Comparison of ENCODE assay signal across 11 cellular contexts in genomic region chr14:54173782-54174181, GRCh38.
A peak's percentile ranks its signal among the peaks of the same experiment; 100 is the strongest.
DNase-seq lines count a peak whose midpoint lies in the region; ATAC-seq and TF ChIP-seq lines count a peak whose summit lies in the region.
"Had no signal": no experiment of that assay in that cellular context is flagged by ENCODE, and none has a peak within 500 bp of the region (broad histone marks: within the 10 kb centered on the region; RNA-seq: fewer than 3 reads in every experiment).

No MANE protein-coding gene starts in this region.

- peaks cover 38% of the 10 kb centered on the region for H3K27me3 Mint-ChIP-seq in activated CD4-positive, alpha-beta memory T cell treated with anti-CD3 and anti-CD28 coated beads, Interleukin-2, amount 10 ng/mL, durations not matched to agents 7 days and 5 days
- peaks cover 27% of the 10 kb centered on the region for H3K27me3 Mint-ChIP-seq in activated CD4-positive, alpha-beta T cell treated with anti-CD3 and anti-CD28 coated beads for 36 hours

- H3K27ac ChIP-seq in body of pancreas (no peak overlapping the region), right atrium auricular region (peak overlapping the region; percentile 17 to 50)
- H3K27ac ChIP-seq: suprapubic skin had no signal

- no peaks in the 10 kb centered on the region for H3K4me1 Mint-ChIP-seq in activated CD4-positive, alpha-beta memory T cell treated with anti-CD3 and anti-CD28 coated beads, Interleukin-2, amount 10 ng/mL, durations not matched to agents 7 days and 5 days
- peaks cover 2% of the 10 kb centered on the region for H3K4me1 Mint-ChIP-seq in activated CD4-positive, alpha-beta T cell treated with anti-CD3 and anti-CD28 coated beads for 36 hours

- no peaks in the 10 kb centered on the region for H3K36me3 ChIP-seq in body of pancreas (replicated peaks in 1 of 2; ENCODE audit: insufficient read depth in 1 of 2, low read depth in 2 of 2)
- H3K36me3 ChIP-seq in right atrium auricular region: no peaks in the 10 kb centered on the region
- no peaks in the 10 kb centered on the region for H3K36me3 ChIP-seq in mucosa of descending colon (ENCODE audit: low read depth)
- H3K36me3 ChIP-seq: suprapubic skin had no signal

- H3K4me3 ChIP-seq in body of pancreas (no peak overlapping the region), right atrium auricular region (no peak overlapping the region), mucosa of descending colon (no peak overlapping the region)
- H3K4me3 ChIP-seq: suprapubic skin had no signal

- WGBS in body of pancreas, 2 donors: 37 to 52% methylated on average over 1 of the region's 1 CpG

- H3K4me1 ChIP-seq in body of pancreas: no peaks in the 10 kb centered on the region
- H3K4me1 ChIP-seq in right atrium auricular region: peaks cover 0 to 25% of the 10 kb centered on the region in 2 donors
- H3K4me1 ChIP-seq in mucosa of descending colon (ENCODE audit: low read depth): peaks cover 13% of the 10 kb centered on the region

- H3K9me3 ChIP-seq in body of pancreas: no peaks in the 10 kb centered on the region
- no peaks in the 10 kb centered on the region for H3K9me3 ChIP-seq in right atrium auricular region
- H3K9me3 ChIP-seq in mucosa of descending colon: no peaks in the 10 kb centered on the region
- H3K9me3 ChIP-seq: Caco-2, suprapubic skin had no signal

- no peak overlapping the region for H3K27ac Mint-ChIP-seq in activated CD4-positive, alpha-beta memory T cell treated with anti-CD3 and anti-CD28 coated beads, Interleukin-2, amount 10 ng/mL, durations not matched to agents 7 days and 5 days
- no peak overlapping the region for H3K27ac Mint-ChIP-seq in activated CD4-positive, alpha-beta T cell treated with anti-CD3 and anti-CD28 coated beads for 36 hours
- H3K27ac Mint-ChIP-seq: H9 had no signal

- H3K27me3 ChIP-seq in body of pancreas: no peaks in the 10 kb centered on the region
- H3K27me3 ChIP-seq in right atrium auricular region: no peaks in the 10 kb centered on the region

- CTCF ChIA-PET in activated CD4-positive, alpha-beta memory T cell treated with anti-CD3 and anti-CD28 coated beads, Interleukin-2, amount 10 ng/mL, durations not matched to agents 7 days and 5 days (lab: Charles Lee): interaction anchor here (1.6 kb wide), 1 partner anchor 10 kb away, joined by 3 read pairs; no protein-coding TSS in a partner anchor
- CTCF ChIA-PET in activated CD4-positive, alpha-beta T cell treated with anti-CD3 and anti-CD28 coated beads for 36 hours (lab: Charles Lee): interaction anchor here (0.8 to 3.9 kb wide), 7 partner anchors 10 to 174 kb away, joined by 3 to 15 read pairs (median 4); no protein-coding TSS in a partner anchor

- H3K36me3 Mint-ChIP-seq in activated CD4-positive, alpha-beta memory T cell treated with anti-CD3 and anti-CD28 coated beads, Interleukin-2, amount 10 ng/mL, durations not matched to agents 7 days and 5 days (ENCODE audit: low read depth): no peaks in the 10 kb centered on the region
- H3K36me3 Mint-ChIP-seq in activated CD4-positive, alpha-beta T cell treated with anti-CD3 and anti-CD28 coated beads for 36 hours (ENCODE audit: low read depth): no peaks in the 10 kb centered on the region

- DNase-seq in LHCN-M2 (ENCODE audit: low read depth) (peak; percentile 19), body of pancreas (no peak), right atrium auricular region (ENCODE audit: low spot score) (no peak), stromal cell of bone marrow (ENCODE audit: low read depth) (peak; percentile 32), mucosa of descending colon (no peak), NCI-H1694 (lab: John Stamatoyannopoulos, UW) (no peak)
- DNase-seq in activated CD4-positive, alpha-beta memory T cell treated with anti-CD3 and anti-CD28 coated beads, Interleukin-2, amount 10 ng/mL, durations not matched to agents 7 days and 5 days: no peak
- no peak for DNase-seq in activated CD4-positive, alpha-beta T cell treated with anti-CD3 and anti-CD28 coated beads for 36 hours
- DNase-seq: Caco-2, H9 had no signal

- TF ChIP-seq POLR2A in body of pancreas (IDR thresholded peaks at IDR 0.05): no peak

- no peaks in the 10 kb centered on the region for H3K9me3 Mint-ChIP-seq in activated CD4-positive, alpha-beta memory T cell treated with anti-CD3 and anti-CD28 coated beads, Interleukin-2, amount 10 ng/mL, durations not matched to agents 7 days and 5 days
- H3K9me3 Mint-ChIP-seq in activated CD4-positive, alpha-beta T cell treated with anti-CD3 and anti-CD28 coated beads for 36 hours (ENCODE audit: low read depth): no peaks in the 10 kb centered on the region
- H3K9me3 Mint-ChIP-seq: H9 had no signal

- ATAC-seq in body of pancreas (peak; percentile 24), mucosa of descending colon (no peak)
- no peak for ATAC-seq in activated CD4-positive, alpha-beta T cell treated with anti-CD3 and anti-CD28 coated beads for 36 hours

- TF ChIP-seq CTCF in body of pancreas (IDR thresholded peaks at IDR 0.05): no peak
- no peak for TF ChIP-seq CTCF in right atrium auricular region (IDR thresholded peaks at IDR 0.05)
- no peak for TF ChIP-seq CTCF in mucosa of descending colon (IDR thresholded peaks at IDR 0.05)

- intact Hi-C loops in body of pancreas (cut with DNase I): loop anchor here (5.0 kb wide), 1 partner anchor 631 kb away; no protein-coding TSS in a partner anchor
- intact Hi-C loops in activated CD4-positive, alpha-beta T cell treated with anti-CD3 and anti-CD28 coated beads for 36 hours (cut with DNase I, micrococcal nuclease): no loop called here
- intact Hi-C loops in mucosa of descending colon (cut with DNase I, micrococcal nuclease): loop anchor here (10.0 kb wide), 2 partner anchors 151 to 629 kb away; no protein-coding TSS in a partner anchor

- POLR2A ChIA-PET in activated CD4-positive, alpha-beta memory T cell treated with anti-CD3 and anti-CD28 coated beads, Interleukin-2, amount 10 ng/mL, durations not matched to agents 7 days and 5 days (lab: Charles Lee): no interaction called here
- POLR2A ChIA-PET in activated CD4-positive, alpha-beta T cell treated with anti-CD3 and anti-CD28 coated beads for 36 hours (lab: Charles Lee): no interaction called here

- no peak overlapping the region for H3K4me3 Mint-ChIP-seq in activated CD4-positive, alpha-beta memory T cell treated with anti-CD3 and anti-CD28 coated beads, Interleukin-2, amount 10 ng/mL, durations not matched to agents 7 days and 5 days
- H3K4me3 Mint-ChIP-seq in activated CD4-positive, alpha-beta T cell treated with anti-CD3 and anti-CD28 coated beads for 36 hours: no peak overlapping the region
- H3K4me3 Mint-ChIP-seq: H9 had no signal

Comparison
In these comparisons a context has a peak if more than half of its experiments do, and no peak if none do; other contexts are left out.
1. DNase-seq: peak in LHCN-M2 (single experiment) and stromal cell of bone marrow (single experiment); none in body of pancreas (0 of 4), right atrium auricular region (single experiment), activated CD4-positive, alpha-beta memory T cell treated with anti-CD3 and anti-CD28 coated beads, Interleukin-2, amount 10 ng/mL, durations not matched to agents 7 days and 5 days (single experiment), activated CD4-positive, alpha-beta T cell treated with anti-CD3 and anti-CD28 coated beads for 36 hours (single experiment), mucosa of descending colon (0 of 3) and NCI-H1694 (single experiment).
2. H3K27ac ChIP-seq: peak in right atrium auricular region (2 of 2); none in body of pancreas (0 of 4).
3. intact Hi-C loops: an anchor here in body of pancreas (5.0 kb wide) and mucosa of descending colon (10.0 kb wide); none called in activated CD4-positive, alpha-beta T cell treated with anti-CD3 and anti-CD28 coated beads for 36 hours.